1 cellular context compared by ENCODE assay signal in genomic region chr10:2891073-2891769, GRCh38.
A peak's percentile ranks its signal among the peaks of the same experiment; 100 is the strongest.
TF ChIP-seq lines count a peak whose summit lies in the region.

No MANE protein-coding gene starts in this region.

TF ChIP-seq in HEK293, 187 proteins besides CTCF, POLR2A, EP300 and RAD21 (continued from another document and continues in another):
- TF ChIP-seq ZNF513 (tag by site-specific recombination; IDR thresholded peaks at IDR 0.05): no peak
- no peak for TF ChIP-seq PATZ1 (tag by site-specific recombination; IDR thresholded peaks at IDR 0.05)
- no peak for TF ChIP-seq ZSCAN16 (tag by site-specific recombination; IDR thresholded peaks at IDR 0.05)
- peak; percentile 64; the same call in 1 of the 2 replicates for TF ChIP-seq OSR2 (tag by site-specific recombination; IDR thresholded peaks at IDR 0.05)
- TF ChIP-seq MYNN (tag by site-specific recombination; IDR thresholded peaks at IDR 0.05; ENCODE audit: borderline replicate concordance): no peak
- TF ChIP-seq PRDM10 (tag by site-specific recombination; IDR thresholded peaks at IDR 0.05): no peak
- TF ChIP-seq FEZF1 (tag by site-specific recombination; IDR thresholded peaks at IDR 0.05): peak; percentile 66
- TF ChIP-seq KLF9 (tag by site-specific recombination; IDR thresholded peaks at IDR 0.05; ENCODE audit: low read depth): no peak
- TF ChIP-seq SCRT2 (tag by site-specific recombination; IDR thresholded peaks at IDR 0.05): no peak
- TF ChIP-seq ZNF23 (tag by site-specific recombination; IDR thresholded peaks at IDR 0.05; ENCODE audit: borderline replicate concordance): no peak
- TF ChIP-seq KLF7 (tag by site-specific recombination; IDR thresholded peaks at IDR 0.05; ENCODE audit: borderline replicate concordance): no peak
- no peak for TF ChIP-seq ZBTB1 (tag by site-specific recombination; IDR thresholded peaks at IDR 0.05)
- no peak for TF ChIP-seq ZNF175 (tag by site-specific recombination; IDR thresholded peaks at IDR 0.05)
- TF ChIP-seq KLF17 (tag by site-specific recombination; IDR thresholded peaks at IDR 0.05): no peak
- TF ChIP-seq ZBTB20 (tag by site-specific recombination; IDR thresholded peaks at IDR 0.05): peak; percentile 52; the same call in 1 of the 2 replicates
- TF ChIP-seq ZNF10 (tag by site-specific recombination; IDR thresholded peaks at IDR 0.05): no peak
- no peak for TF ChIP-seq ZNF221 (tag by site-specific recombination; IDR thresholded peaks at IDR 0.05; ENCODE audit: borderline replicate concordance)
- no peak for TF ChIP-seq ZNF138 (tag by site-specific recombination; IDR thresholded peaks at IDR 0.05; ENCODE audit: borderline replicate concordance)
- no peak for TF ChIP-seq MEIS1 (CRISPR knock-in tag; IDR thresholded peaks at IDR 0.05; ENCODE audit: borderline replicate concordance)
- no peak for TF ChIP-seq ZBTB26 (tag by site-specific recombination; optimal IDR thresholded peaks at IDR 0.05)
- no peak for TF ChIP-seq HOXC10 (CRISPR knock-in tag; IDR thresholded peaks at IDR 0.05)
- no peak for TF ChIP-seq ZNF426 (tag by site-specific recombination; IDR thresholded peaks at IDR 0.05)
- TF ChIP-seq ZNF529 (tag by site-specific recombination; IDR thresholded peaks at IDR 0.05; ENCODE audit: insufficient replicate concordance): no peak
- no peak for TF ChIP-seq SP7 (tag by site-specific recombination; IDR thresholded peaks at IDR 0.05)
- no peak for TF ChIP-seq SP2 (tag by site-specific recombination; IDR thresholded peaks at IDR 0.05)
- no peak for TF ChIP-seq ZNF416 (tag by site-specific recombination; IDR thresholded peaks at IDR 0.05)
- TF ChIP-seq ZBTB44 (tag by site-specific recombination; IDR thresholded peaks at IDR 0.05): 0 out of 2 replicates have a peak, but pooled peaks have one; percentile 36
- no peak for TF ChIP-seq ZNF677 (tag by site-specific recombination; IDR thresholded peaks at IDR 0.05)
- no peak for TF ChIP-seq KLF8 (tag by site-specific recombination; IDR thresholded peaks at IDR 0.05)
- no peak for TF ChIP-seq ZNF121 (tag by site-specific recombination; IDR thresholded peaks at IDR 0.05)
- no peak for TF ChIP-seq ZNF398 (tag by site-specific recombination; IDR thresholded peaks at IDR 0.05)
- TF ChIP-seq ZNF133 (tag by site-specific recombination; IDR thresholded peaks at IDR 0.05): no peak
- TF ChIP-seq ZNF114 (tag by site-specific recombination; IDR thresholded peaks at IDR 0.05): no peak
- TF ChIP-seq ZNF610 (tag by site-specific recombination; IDR thresholded peaks at IDR 0.05; ENCODE audit: borderline replicate concordance): no peak
- no peak for TF ChIP-seq AEBP2 (tag by site-specific recombination; IDR thresholded peaks at IDR 0.05; ENCODE audit: borderline replicate concordance)
- no peak for TF ChIP-seq ZNF202 (tag by site-specific recombination; IDR thresholded peaks at IDR 0.05; ENCODE audit: borderline replicate concordance)
- no peak for TF ChIP-seq ZNF518A (tag by site-specific recombination; conservative IDR thresholded peaks at IDR 0.05; ENCODE audit: low read depth)
- TF ChIP-seq BCL11A (tag by site-specific recombination; IDR thresholded peaks at IDR 0.05; ENCODE audit: low read depth): no peak
- no peak for TF ChIP-seq ZFP37 (tag by site-specific recombination; IDR thresholded peaks at IDR 0.05)
